29 cellular contexts compared by ENCODE assay signal in genomic region chr1:18191037-18191867, GRCh38.
DNase-seq lines count a peak whose midpoint lies in the region; ATAC-seq, FAIRE-seq and TF ChIP-seq lines count a peak whose summit lies in the region.
"Had no signal": no experiment of that assay in that cellular context is flagged by ENCODE, and none has a peak within 500 bp of the region (broad histone marks: within the 10 kb centered on the region; RNA-seq: fewer than 3 reads in every experiment).

No MANE protein-coding gene starts in this region.

- peaks cover 1 to 18% (median 7%) of the 10 kb centered on the region in 3 donors for H3K27me3 Mint-ChIP-seq in immature natural killer cell (ENCODE audit: low read depth in 3 of 3)

- 3% methylated on average over 10 of the region's 15 CpGs for WGBS in HepG2 (ENCODE audit: low lambda C conversion rate)
- WGBS in right lobe of liver (ENCODE audit: insufficient coverage, low coverage, low lambda C conversion rate, missing lambda C conversion rate) = 42% methylated on average over 11 of the region's 15 CpGs

- no peak for TF ChIP-seq RAD21 in HepG2 (CRISPR knock-in tag; IDR thresholded peaks at IDR 0.05)

- TF ChIP-seq EP300 in HepG2 (IDR thresholded peaks at IDR 0.05; ENCODE audit: low read depth in 2 of 2, low read length in 2 of 2) (no peak), HepG2 (CRISPR knock-in tag; IDR thresholded peaks at IDR 0.05; ENCODE audit: borderline replicate concordance) (no peak)

- TF ChIP-seq POLR2A in HepG2 (IDR thresholded peaks at IDR 0.05; ENCODE audit: insufficient read depth in 1 of 2, low read depth in 2 of 2, low read length in 2 of 2) (no peak), right lobe of liver (IDR thresholded peaks at IDR 0.05) (no peak)

- H3K4me2 ChIP-seq in HepG2 (ENCODE audit: low read depth, low read length) = no peak overlapping the region

- H3K4me3 ChIP-seq in HepG2 (replicated peaks in 1 of 3; ENCODE audit: insufficient read depth in 1 of 3, low read depth in 2 of 3, low read length in 3 of 3) = no peak overlapping the region
- H3K4me3 ChIP-seq in right lobe of liver = no peak overlapping the region
- no peak overlapping the region for H3K4me3 ChIP-seq in effector memory CD4-positive, alpha-beta T cell (ENCODE audit: insufficient read depth, low read depth, low read length, poor library complexity, severe bottlenecking)
- H3K4me3 ChIP-seq: GM23248, left ventricle myocardium inferior, thoracic aorta had no signal

- no peaks in the 10 kb centered on the region for H3K4me1 Mint-ChIP-seq in immature natural killer cell
- H3K4me1 Mint-ChIP-seq: activated CD4-positive, alpha-beta T cell treated with anti-CD3 and anti-CD28 coated beads for 36 hours; activated T-helper 17 cell treated with anti-CD3 and anti-CD28 coated beads, Interleukin-2, amount 50 U/mL, for 72 hours had no signal

- no peak for FAIRE-seq in HepG2 (lab: Jason Lieb, UNC)
- FAIRE-seq: islet of Langerhans, small intestine, urothelium cell line had no signal

- no TSS peak for BruUV-seq in HepG2 (replicated peaks; lab: Mats Ljungman, UMichigan)

- intact Hi-C loops in HepG2 (cut with micrococcal nuclease; ENCODE audit: unreplicated experiment) = no loop called here
- intact Hi-C loops in right lobe of liver (cut with DNase I) = no loop called here

- no peak overlapping the region for H2AFZ ChIP-seq in HepG2 (ENCODE audit: low read length)
- H2AFZ ChIP-seq: GM23248, parathyroid adenoma had no signal

- in situ Hi-C loops in HepG2 (cut with HindIII; ENCODE audit: extremely low pct_ligation_motif_present, low pct_unique_long_range_greater_than_20kb) = no loop called here

- H3K4me1 ChIP-seq in HepG2 (ENCODE audit: insufficient read depth, low read length) = no peaks in the 10 kb centered on the region
- H3K4me1 ChIP-seq in right lobe of liver = no peaks in the 10 kb centered on the region
- H3K4me1 ChIP-seq in effector memory CD4-positive, alpha-beta T cell (ENCODE audit: control insufficient read depth, insufficient read depth, low read length, poor library complexity, severe bottlenecking) = no peaks in the 10 kb centered on the region
- H3K4me1 ChIP-seq: parathyroid adenoma had no signal

- ATAC-seq in HepG2 (no peak), right lobe of liver (no peak), HG03469 (IDR thresholded peaks at IDR 0.05; ENCODE audit: unreplicated experiment) (no peak)
- ATAC-seq: activated CD4-positive, alpha-beta T cell treated with anti-CD3 and anti-CD28 coated beads for 36 hours; activated CD8-positive, alpha-beta T cell treated with anti-CD3 and anti-CD28 coated beads, Interleukin-2, amount 10 ng/mL, durations not matched to agents 7 days and 5 days; activated T-helper 17 cell treated with anti-CD3 and anti-CD28 coated beads, Interleukin-2, amount 50 U/mL, for 72 hours had no signal

- POLR2A ChIA-PET in HepG2 (lab: Yijun Ruan, JAX) = no interaction called here

- H3K27me3 ChIP-seq in HepG2 (ENCODE audit: control insufficient read depth in 1 of 2, insufficient read depth in 2 of 2, low read length in 2 of 2) = peaks cover 1 to 45% of the 10 kb centered on the region in 2 experiments; a peak in 3 of 5 replicates
- no peaks in the 10 kb centered on the region for H3K27me3 ChIP-seq in right lobe of liver
- H3K27me3 ChIP-seq in effector memory CD4-positive, alpha-beta T cell (replicated peaks; ENCODE audit: control insufficient read depth, insufficient read depth, low read length, poor library complexity, severe bottlenecking) = no peaks in the 10 kb centered on the region
- H3K27me3 ChIP-seq: brain microvascular endothelial cell had no signal

- TF ChIP-seq CTCF in HepG2 (CRISPR knock-in tag; IDR thresholded peaks at IDR 0.05) = no peak
- TF ChIP-seq CTCF in right lobe of liver (IDR thresholded peaks at IDR 0.05) = no peak

- H3K9me3 ChIP-seq in HepG2 (ENCODE audit: low read length) (no peaks in the 10 kb centered on the region), right lobe of liver (no peaks in the 10 kb centered on the region)
- no peaks in the 10 kb centered on the region for H3K9me3 ChIP-seq in effector memory CD4-positive, alpha-beta T cell (ENCODE audit: control insufficient read depth, low read length)
- H3K9me3 ChIP-seq: left ventricle myocardium inferior, thoracic aorta had no signal

- H3K9ac ChIP-seq in HepG2 (ENCODE audit: insufficient read depth, low read depth, low read length) = no peak overlapping the region
- H3K9ac ChIP-seq: GM23248, parathyroid adenoma had no signal

- no peaks in the 10 kb centered on the region for H4K20me1 ChIP-seq in HepG2 (ENCODE audit: insufficient read depth, low read length)

- H3K4me3 Mint-ChIP-seq in immature natural killer cell = no peak overlapping the region
- H3K4me3 Mint-ChIP-seq: activated CD4-positive, alpha-beta T cell treated with anti-CD3 and anti-CD28 coated beads for 36 hours; activated CD8-positive, alpha-beta T cell treated with anti-CD3 and anti-CD28 coated beads, Interleukin-2, amount 10 ng/mL, durations not matched to agents 7 days and 5 days; activated T-helper 17 cell treated with anti-CD3 and anti-CD28 coated beads, Interleukin-2, amount 50 U/mL, for 72 hours; stimulated activated naive CD8-positive, alpha-beta T cell treated with anti-CD3 and anti-CD28 coated beads, Interleukin-15, Interleukin-2, amounts not matched to agents 100 ng/mL and 50 ng/mL, for 24 hours; T-helper 2 cell treated with Interferon-gamma antibody and Interleukin-4, amounts not matched to agents 5 μg/mL and 100 μg/mL, for 36 hours had no signal

- no peaks in the 10 kb centered on the region for H3K79me2 ChIP-seq in HepG2 (ENCODE audit: insufficient read depth, low read length)
- H3K79me2 ChIP-seq: parathyroid adenoma had no signal

- DNase-seq in HepG2 (ENCODE audit: low spot score) (no peak), right lobe of liver (no peak), NCI-H82 (lab: John Stamatoyannopoulos, UW) (peak; percentile 99), cerebellar nuclear complex (lab: John Stamatoyannopoulos, UW) (peak; percentile 53 to 72), immature natural killer cell (no peak)
- DNase-seq in effector memory CD4-positive, alpha-beta T cell = no peak
- DNase-seq in stimulated activated CD4-positive, alpha-beta T cell treated with anti-CD3 and anti-CD28 coated beads, Interleukin-1b, Interleukin-23, amount 100 ng/mL, for 48 hours = no peak
- DNase-seq: activated CD4-positive, alpha-beta T cell treated with anti-CD3 and anti-CD28 coated beads for 36 hours; activated CD8-positive, alpha-beta T cell treated with anti-CD3 and anti-CD28 coated beads, Interleukin-2, amount 10 ng/mL, durations not matched to agents 7 days and 5 days; activated naive CD4-positive, alpha-beta T cell treated with anti-CD3 and anti-CD28 coated beads, Interleukin-2, amount 50 U/mL, for 16 hours; brain microvascular endothelial cell; erythroblast; GM23248; Karpas-422; left ventricle myocardium inferior; mesenchymal stem cell; NCI-H1417 treated with DMSO at 0.1 percent for 48 hours; NCI-H2107; NCI-H510A treated with DMSO at 0.1 percent for 48 hours; SHP77; small intestine had no signal

- H3K27ac ChIP-seq in HepG2 (ENCODE audit: extremely low read length, insufficient read depth, low read length) = no peak overlapping the region
- H3K27ac ChIP-seq in right lobe of liver = no peak overlapping the region
- H3K27ac ChIP-seq in effector memory CD4-positive, alpha-beta T cell (ENCODE audit: insufficient read depth, low read length, poor library complexity, severe bottlenecking) = no peak overlapping the region
- H3K27ac ChIP-seq: brain microvascular endothelial cell, GM23248, left ventricle myocardium inferior, parathyroid adenoma, thoracic aorta had no signal

- no peaks in the 10 kb centered on the region for H3K36me3 ChIP-seq in HepG2 (replicated peaks in 1 of 2; ENCODE audit: control insufficient read depth in 1 of 2, insufficient read depth in 2 of 2, low read length in 2 of 2)
- no peaks in the 10 kb centered on the region for H3K36me3 ChIP-seq in right lobe of liver
- H3K36me3 ChIP-seq in effector memory CD4-positive, alpha-beta T cell (ENCODE audit: control insufficient read depth, insufficient read depth, low read length) = no peaks in the 10 kb centered on the region
- H3K36me3 ChIP-seq: brain microvascular endothelial cell, left ventricle myocardium inferior, thoracic aorta had no signal

- no peaks in the 10 kb centered on the region for H3K36me3 Mint-ChIP-seq in immature natural killer cell

- CTCF ChIA-PET in HepG2 (lab: Yijun Ruan, JAX; ENCODE audit: low intra/inter-chr PET ratio, low total read pairs) = no interaction called here

- no peaks in the 10 kb centered on the region for H3K9me3 Mint-ChIP-seq in immature natural killer cell
- H3K9me3 Mint-ChIP-seq: activated T-helper 17 cell treated with anti-CD3 and anti-CD28 coated beads, Interleukin-2, amount 50 U/mL, for 72 hours; stimulated activated naive CD8-positive, alpha-beta T cell treated with anti-CD3 and anti-CD28 coated beads, Interleukin-15, Interleukin-2, amounts not matched to agents 100 ng/mL and 50 ng/mL, for 24 hours; T-helper 2 cell treated with Interferon-gamma antibody and Interleukin-4, amounts not matched to agents 5 μg/mL and 100 μg/mL, for 36 hours had no signal

- no peak overlapping the region for H3K27ac Mint-ChIP-seq in immature natural killer cell
- H3K27ac Mint-ChIP-seq: activated CD4-positive, alpha-beta T cell treated with anti-CD3 and anti-CD28 coated beads for 36 hours; activated CD8-positive, alpha-beta T cell treated with anti-CD3 and anti-CD28 coated beads, Interleukin-2, amount 10 ng/mL, durations not matched to agents 7 days and 5 days; activated T-helper 17 cell treated with anti-CD3 and anti-CD28 coated beads, Interleukin-2, amount 50 U/mL, for 72 hours; stimulated activated naive CD8-positive, alpha-beta T cell treated with anti-CD3 and anti-CD28 coated beads, Interleukin-15, Interleukin-2, amounts not matched to agents 100 ng/mL and 50 ng/mL, for 24 hours; T-helper 2 cell treated with Interferon-gamma antibody and Interleukin-4, amounts not matched to agents 5 μg/mL and 100 μg/mL, for 36 hours had no signal

TF ChIP-seq in HepG2, 621 proteins besides CTCF, POLR2A, EP300 and RAD21:
- 0 out of 2 replicates have a peak, but pooled peaks have one; percentile 25 for TF ChIP-seq ZMYM3 (CRISPR knock-in tag; IDR thresholded peaks at IDR 0.05)
- TF ChIP-seq ZNF768 (CRISPR knock-in tag; IDR thresholded peaks at IDR 0.05) = peak; percentile 84
- TF ChIP-seq KLF6 (CRISPR knock-in tag; IDR thresholded peaks at IDR 0.05) = no peak

Comparison
In these comparisons a context has a peak if more than half of its experiments do, and no peak if none do; other contexts are left out.
1. DNase-seq: peak in NCI-H82 (single experiment) and cerebellar nuclear complex (2 of 2); none in HepG2 (single experiment), right lobe of liver (0 of 3), effector memory CD4-positive, alpha-beta T cell (0 of 3), stimulated activated CD4-positive, alpha-beta T cell treated with anti-CD3 and anti-CD28 coated beads, Interleukin-1b, Interleukin-23, amount 100 ng/mL, for 48 hours (single experiment) and immature natural killer cell (0 of 3).